In genomic region chr2:8575810-8576423, GRCh38 we compare ENCODE assay signal across 11 cellular contexts.
A peak's percentile ranks its signal among the peaks of the same experiment; 100 is the strongest.
DNase-seq lines count a peak whose midpoint lies in the region; ATAC-seq, FAIRE-seq and TF ChIP-seq lines count a peak whose summit lies in the region.
"Had no signal": no experiment of that assay in that cellular context is flagged by ENCODE, and none has a peak within 500 bp of the region (broad histone marks: within the 10 kb centered on the region; RNA-seq: fewer than 3 reads in every experiment).

No MANE protein-coding gene starts in this region.

- H3K36me3 ChIP-seq in DND-41 (ENCODE audit: insufficient read depth, low read length) = no peaks in the 10 kb centered on the region
- no peaks in the 10 kb centered on the region for H3K36me3 ChIP-seq in Loucy (ENCODE audit: insufficient read depth, low read length)
- H3K36me3 ChIP-seq in bronchial epithelial cell (ENCODE audit: control insufficient read depth, insufficient read depth, low read length) = no peaks in the 10 kb centered on the region
- H3K36me3 ChIP-seq in neutrophil = no peaks in the 10 kb centered on the region

- no peak overlapping the region for H3K9ac ChIP-seq in DND-41 (ENCODE audit: low read depth, low read length)
- peak overlapping the region; percentile 42 for H3K9ac ChIP-seq in Loucy (ENCODE audit: low read depth, low read length, poor library complexity, severe bottlenecking)

- no peak for ATAC-seq in DND-41 (ENCODE audit: insufficient read depth, low read depth)
- ATAC-seq in HG02870 (IDR thresholded peaks at IDR 0.05; ENCODE audit: unreplicated experiment) = no peak

- no peaks in the 10 kb centered on the region for H3K9me2 ChIP-seq in Loucy (replicated peaks; ENCODE audit: low read depth, low read length)

- no peaks in the 10 kb centered on the region for H3K27me3 ChIP-seq in DND-41 (ENCODE audit: insufficient read depth, low read length, poor library complexity)
- no peaks in the 10 kb centered on the region for H3K27me3 ChIP-seq in Loucy (ENCODE audit: insufficient read depth, low read length, poor library complexity, severe bottlenecking)
- no peaks in the 10 kb centered on the region for H3K27me3 ChIP-seq in bronchial epithelial cell (ENCODE audit: control insufficient read depth, insufficient read depth, low read length)
- peaks cover 6% of the 10 kb centered on the region for H3K27me3 ChIP-seq in neutrophil

- no peaks in the 10 kb centered on the region for H3K9me3 ChIP-seq in DND-41 (ENCODE audit: insufficient read depth, low read length, severe bottlenecking)
- no peaks in the 10 kb centered on the region for H3K9me3 ChIP-seq in Loucy (ENCODE audit: insufficient read depth, low read depth, low read length)
- no peaks in the 10 kb centered on the region for H3K9me3 ChIP-seq in neutrophil

- H3K4me3 ChIP-seq in DND-41 (ENCODE audit: low read depth in 1 of 2, low read length in 2 of 2) (no peak overlapping the region), Loucy (ENCODE audit: low read length, poor library complexity, severe bottlenecking) (peak overlapping the region; percentile 62), bronchial epithelial cell (ENCODE audit: low read depth, low read length) (no peak overlapping the region), neutrophil (ENCODE audit: low read depth in 1 of 2, low read length in 1 of 2) (peak overlapping the region in 1 of 2 experiments; percentile 18)

- no peaks in the 10 kb centered on the region for H3K79me2 ChIP-seq in DND-41 (ENCODE audit: insufficient read depth, low read length)
- no peaks in the 10 kb centered on the region for H3K79me2 ChIP-seq in Loucy (ENCODE audit: insufficient read depth, low read length)

- H2AFZ ChIP-seq in DND-41 (ENCODE audit: low read depth, low read length) (no peak overlapping the region), Loucy (ENCODE audit: low read length) (no peak overlapping the region)

- peak overlapping the region; percentile 60 for H3K4me2 ChIP-seq in DND-41 (ENCODE audit: insufficient read depth, low read length)
- H3K4me2 ChIP-seq in Loucy (ENCODE audit: low read depth, low read length, poor library complexity, severe bottlenecking) = peak overlapping the region; percentile 73

- TF ChIP-seq CTCF in DND-41 (IDR thresholded peaks at IDR 0.05; ENCODE audit: borderline replicate concordance, extremely low read depth, low read length, poor library complexity, severe bottlenecking) (no peak), Loucy (conservative IDR thresholded peaks at IDR 0.05; ENCODE audit: low read length) (no peak), bronchial epithelial cell (IDR thresholded peaks at IDR 0.05; ENCODE audit: insufficient read depth, low read length, severe bottlenecking) (no peak), neutrophil (IDR thresholded peaks at IDR 0.05) (no peak)

- FAIRE-seq in bronchial epithelial cell (lab: Jason Lieb, UNC) = peak; percentile 82
- FAIRE-seq: RCC 7860 had no signal

- no peak for DNase-seq in DND-41
- DNase-seq in bronchial epithelial cell (ENCODE audit: low read depth) = no peak
- no peak for DNase-seq in stimulated activated naive CD4-positive, alpha-beta T cell (lab: John Stamatoyannopoulos, UW)
- DNase-seq in kidney glomerular epithelial cell (lab: John Stamatoyannopoulos, UW) = no peak
- DNase-seq: dermis blood vessel endothelial cell, DMS153, NCI-H1694 treated with DMSO at 0.1 percent for 48 hours had no signal

- peaks cover 65% of the 10 kb centered on the region for H3K4me1 ChIP-seq in DND-41 (ENCODE audit: insufficient read depth, low read length)
- peaks cover 61% of the 10 kb centered on the region for H3K4me1 ChIP-seq in Loucy (ENCODE audit: insufficient read depth, low read length, poor library complexity, severe bottlenecking)
- peaks cover 26 to 33% of the 10 kb centered on the region in 2 experiments for H3K4me1 ChIP-seq in neutrophil (ENCODE audit: control insufficient read depth in 1 of 2, insufficient read depth in 1 of 2, low read depth in 1 of 2, low read length in 1 of 2)

- H3K27ac ChIP-seq in DND-41 (ENCODE audit: low read length) (no peak overlapping the region; the same call in 1 of the 2 replicates), neutrophil (peak overlapping the region; percentile 63)

- no peaks in the 10 kb centered on the region for H3F3A ChIP-seq in Loucy (ENCODE audit: low read depth)

- H4K20me1 ChIP-seq in DND-41 (ENCODE audit: insufficient read depth, low read length) (peaks cover 3% of the 10 kb centered on the region; the same call in 1 of the 2 replicates), Loucy (ENCODE audit: insufficient read depth, low read length, poor library complexity, severe bottlenecking) (no peaks in the 10 kb centered on the region)
